Comparison of ENCODE assay signal across 22 cellular contexts in genomic region chr2:237863102-237863511, GRCh38. TPM values are rescaled to one million over a fixed set of nuclear protein-coding genes. Genes with fewer than 3 reads are reported as not detected.
A peak's percentile ranks its signal among the peaks of the same experiment; 100 is the strongest.
DNase-seq lines count a peak whose midpoint lies in the region; ATAC-seq and TF ChIP-seq lines count a peak whose summit lies in the region.
"Had no signal": no experiment of that assay in that cellular context is flagged by ENCODE, and none has a peak within 500 bp of the region (broad histone marks: within the 10 kb centered on the region; RNA-seq: fewer than 3 reads in every experiment).

No MANE protein-coding gene starts in this region.

- TF ChIP-seq CTCF in right atrium auricular region (IDR thresholded peaks at IDR 0.05) = no peak
- no peak for TF ChIP-seq CTCF in MM.1S (IDR thresholded peaks at IDR 0.05; ENCODE audit: low read length)

- H3K4me1 ChIP-seq in right atrium auricular region (peaks cover 0 to 30% of the 10 kb centered on the region in 2 donors), trophoblast cell (ENCODE audit: control insufficient read depth in 1 of 2, insufficient read depth in 2 of 2, low read length in 2 of 2) (peaks cover 33 to 49% of the 10 kb centered on the region in 2 experiments), aorta (ENCODE audit: control insufficient read depth in 1 of 2, insufficient read depth in 2 of 2, low read length in 2 of 2) (peaks cover 2 to 3% of the 10 kb centered on the region in 2 donors), MM.1S (ENCODE audit: low read length) (no peaks in the 10 kb centered on the region)

- peaks cover 40% of the 10 kb centered on the region for H3K79me1 ChIP-seq in trophoblast cell (ENCODE audit: low read length)

- no peaks in the 10 kb centered on the region for H3K9me3 Mint-ChIP-seq in activated T-helper 17 cell treated with anti-CD3 and anti-CD28 coated beads, Interleukin-2, amount 50 U/mL, for 72 hours
- H3K9me3 Mint-ChIP-seq: CD8-positive, alpha-beta memory T cell had no signal

- H3K9me2 ChIP-seq in MM.1S (replicated peaks; ENCODE audit: insufficient read depth, low read length) = no peaks in the 10 kb centered on the region

- H4K8ac ChIP-seq in trophoblast cell (ENCODE audit: low read depth, low read length) = no peak overlapping the region

- no peak for DNase-seq in right atrium auricular region (ENCODE audit: low spot score)
- no peak for DNase-seq in cardiac septum (ENCODE audit: low spot score)
- no peak for DNase-seq in trophoblast cell
- DNase-seq in aorta = peak in 1 of 2 donors; percentile 66
- no peak for DNase-seq in NCI-H82 (lab: John Stamatoyannopoulos, UW)
- no peak for DNase-seq in MM.1S
- DNase-seq: activated CD4-positive, alpha-beta T cell treated with anti-CD3 and anti-CD28 coated beads, Interleukin-2, amount 50 U/mL, for 1 hour; activated T-cell treated with anti-CD3 and anti-CD28 coated beads for 4 hours; CD8-positive, alpha-beta memory T cell; DMS79; erythroblast; GM23248; NCI-H1436 treated with DMSO at 0.1 percent for 48 hours; small intestine; stimulated activated CD8-positive, alpha-beta memory T cell treated with anti-CD3 and anti-CD28 coated beads, Interleukin-4, amount 100 ng/mL, for 48 hours had no signal

- peak overlapping the region; percentile 90 for H2BK12ac ChIP-seq in trophoblast cell (ENCODE audit: low read length)

- H4K20me1 ChIP-seq in MM.1S (ENCODE audit: insufficient read depth, low read length) = no peaks in the 10 kb centered on the region

- peak overlapping the region; percentile 43 for H3K4ac ChIP-seq in trophoblast cell (ENCODE audit: low read depth, low read length)

- H2AK5ac ChIP-seq in trophoblast cell (ENCODE audit: low read length) = peak overlapping the region; percentile 86

- no peak overlapping the region for H2BK5ac ChIP-seq in trophoblast cell (ENCODE audit: low read depth, low read length, poor library complexity)

- no peak overlapping the region for H3K4me3 Mint-ChIP-seq in activated T-helper 17 cell treated with anti-CD3 and anti-CD28 coated beads, Interleukin-2, amount 50 U/mL, for 72 hours
- H3K4me3 Mint-ChIP-seq: activated naive CD8-positive, alpha-beta T cell; brain; CD8-positive, alpha-beta memory T cell had no signal

- no peaks in the 10 kb centered on the region for H3K36me3 Mint-ChIP-seq in activated T-helper 17 cell treated with anti-CD3 and anti-CD28 coated beads, Interleukin-2, amount 50 U/mL, for 72 hours (ENCODE audit: low read depth)
- H3K36me3 Mint-ChIP-seq: activated naive CD8-positive, alpha-beta T cell; brain; CD8-positive, alpha-beta memory T cell had no signal

- H3K9me3 ChIP-seq in right atrium auricular region (no peaks in the 10 kb centered on the region), trophoblast cell (ENCODE audit: insufficient read depth, low read depth, low read length) (no peaks in the 10 kb centered on the region), aorta (ENCODE audit: control insufficient read depth, low read length) (no peaks in the 10 kb centered on the region), MM.1S (replicated peaks; ENCODE audit: insufficient read depth, low read length) (no peaks in the 10 kb centered on the region)
- H3K9me3 ChIP-seq: ovary, tibial nerve had no signal

- no peak overlapping the region for H3K27ac Mint-ChIP-seq in activated T-helper 17 cell treated with anti-CD3 and anti-CD28 coated beads, Interleukin-2, amount 50 U/mL, for 72 hours
- H3K27ac Mint-ChIP-seq: activated naive CD8-positive, alpha-beta T cell had no signal

- intact Hi-C loops in cardiac septum (cut with DNase I) (no loop called here), aorta (cut with DNase I) (loop anchor here in 1 of 2 donors (5.0 kb wide), 1 partner anchor 34 kb away; no protein-coding TSS in a partner anchor)

- ATAC-seq in aorta (ENCODE audit: low FRiP score) = no peak
- ATAC-seq in activated T-helper 17 cell treated with anti-CD3 and anti-CD28 coated beads, Interleukin-2, amount 50 U/mL, for 72 hours (replicated peaks) = no peak

- H2AFZ ChIP-seq in trophoblast cell (ENCODE audit: insufficient read depth, low read length, poor library complexity) = no peak overlapping the region
- H2AFZ ChIP-seq in MM.1S (ENCODE audit: low read length) = no peak overlapping the region
- H2AFZ ChIP-seq: GM23248 had no signal

- no peaks in the 10 kb centered on the region for H3F3A ChIP-seq in MM.1S (ENCODE audit: insufficient read depth, low read length)

- H3K27ac ChIP-seq in right atrium auricular region (peak overlapping the region; percentile 88 to 94), cingulate gyrus (ENCODE audit: low read depth, low read length) (peak overlapping the region; percentile 63), trophoblast cell (ENCODE audit: low read depth, low read length) (no peak overlapping the region), aorta (ENCODE audit: low read depth in 1 of 2, low read length in 2 of 2) (peak overlapping the region; percentile 38 to 99), MM.1S (ENCODE audit: low read length) (no peak overlapping the region)
- H3K27ac ChIP-seq: GM23248 had no signal

- H3K4me1 Mint-ChIP-seq in activated T-helper 17 cell treated with anti-CD3 and anti-CD28 coated beads, Interleukin-2, amount 50 U/mL, for 72 hours = peaks cover 8% of the 10 kb centered on the region

- no peak overlapping the region for H4K12ac ChIP-seq in trophoblast cell (ENCODE audit: low read depth, low read length)

- H4K91ac ChIP-seq in trophoblast cell (ENCODE audit: low read depth, low read length) = peak overlapping the region; percentile 72

- peak overlapping the region; percentile 38 for H3K14ac ChIP-seq in trophoblast cell (ENCODE audit: low read length)

- no peak overlapping the region for H3K23ac ChIP-seq in trophoblast cell (ENCODE audit: low read length)

- peaks cover 14% of the 10 kb centered on the region for H3K27me3 Mint-ChIP-seq in activated T-helper 17 cell treated with anti-CD3 and anti-CD28 coated beads, Interleukin-2, amount 50 U/mL, for 72 hours

- H3K4me2 ChIP-seq in trophoblast cell (ENCODE audit: low read length) (no peak overlapping the region), MM.1S (ENCODE audit: low read depth, low read length) (no peak overlapping the region)

- no peak overlapping the region for H3K9ac ChIP-seq in trophoblast cell (ENCODE audit: low read length)
- no peak overlapping the region for H3K9ac ChIP-seq in MM.1S (ENCODE audit: low read length)
- H3K9ac ChIP-seq: GM23248 had no signal

- peak overlapping the region; percentile 33 for H3K18ac ChIP-seq in trophoblast cell (ENCODE audit: low read length)

- WGBS in trophoblast cell (ENCODE audit: extremely low coverage, insufficient coverage, insufficient read length) = no CpG with 5 or more reads among the region's 4 CpGs
- WGBS in aorta, 2 donors = 42 to 48% methylated on average over 4 of the region's 4 CpGs

- H3K79me2 ChIP-seq in trophoblast cell (ENCODE audit: control insufficient read depth, insufficient read depth, low read length, poor library complexity) = peaks cover 4% of the 10 kb centered on the region
- H3K79me2 ChIP-seq in MM.1S (ENCODE audit: low read length) = no peaks in the 10 kb centered on the region

- H3K36me3 ChIP-seq in right atrium auricular region = no peaks in the 10 kb centered on the region
- H3K36me3 ChIP-seq in trophoblast cell (ENCODE audit: control insufficient read depth in 1 of 2, insufficient read depth in 2 of 2, low read length in 2 of 2) = no peaks in the 10 kb centered on the region
- peaks cover 0 to 2% of the 10 kb centered on the region in 2 donors for H3K36me3 ChIP-seq in aorta (ENCODE audit: control insufficient read depth in 1 of 2, insufficient read depth in 2 of 2, low read length in 1 of 2)
- H3K36me3 ChIP-seq in MM.1S (replicated peaks; ENCODE audit: insufficient read depth, low read length) = no peaks in the 10 kb centered on the region
- H3K36me3 ChIP-seq: ovary, tibial nerve had no signal

- H2BK120ac ChIP-seq in trophoblast cell (ENCODE audit: insufficient read depth, low read length, poor library complexity) = peak overlapping the region; percentile 20

- H3K4me3 ChIP-seq in right atrium auricular region (no peak overlapping the region), trophoblast cell (ENCODE audit: low read depth, low read length) (no peak overlapping the region), aorta (ENCODE audit: low read length in 2 of 2) (no peak overlapping the region), MM.1S (ENCODE audit: low read length) (no peak overlapping the region)
- H3K4me3 ChIP-seq: GM23248, ovary, tibial nerve had no signal

- H3K27me3 ChIP-seq in right atrium auricular region = no peaks in the 10 kb centered on the region
- peaks cover 8% of the 10 kb centered on the region for H3K27me3 ChIP-seq in trophoblast cell (ENCODE audit: insufficient read depth, low read length)
- no peaks in the 10 kb centered on the region for H3K27me3 ChIP-seq in aorta (ENCODE audit: control insufficient read depth in 1 of 2, insufficient read depth in 2 of 2, low read length in 1 of 2)
- peaks cover 18% of the 10 kb centered on the region for H3K27me3 ChIP-seq in MM.1S (replicated peaks; ENCODE audit: insufficient read depth, low read length)
- H3K27me3 ChIP-seq: ovary had no signal

RNA-seq across cellular contexts. Expression of gene RAMP1, which starts 3.7 kb away (rescaled TPM):
- total RNA-seq in right atrium auricular region (100 to 1,000 TPM; 239 to 275 TPM), cardiac septum (253 TPM), aorta (100 to 1,000 TPM; 109 to 230 TPM)
- polyA plus RNA-seq in trophoblast cell (2013) = 17.4 and 19.0 TPM in 2 replicates
- 100 to 1,000 TPM; 328 to 423 TPM for polyA plus RNA-seq in aorta
- under 1 TPM in 1 of 2 donors, not detected in 1; 0.54 TPM for total RNA-seq in activated T-helper 17 cell treated with anti-CD3 and anti-CD28 coated beads, Interleukin-2, amount 50 U/mL, for 72 hours
- total RNA-seq: HT1080 had no signal

Comparison
In these comparisons a context has a peak if more than half of its experiments do, and no peak if none do; other contexts are left out.
1. H3K27ac ChIP-seq: peak in right atrium auricular region (2 of 2), cingulate gyrus (single experiment) and aorta (2 of 2); none in trophoblast cell (single experiment) and MM.1S (single experiment).
2. RNA of gene RAMP1, which starts 3.7 kb away (total RNA-seq): 239 to 275 TPM in right atrium auricular region, 253 TPM in cardiac septum (single experiment) and 109 to 230 TPM in aorta; 0.54 TPM in activated T-helper 17 cell treated with anti-CD3 and anti-CD28 coated beads, Interleukin-2, amount 50 U/mL, for 72 hours; every median in the first group is over 10 times any median in the second.